12 cellular contexts compared by ENCODE assay signal in genomic region chr22:37751449-37752188, GRCh38. TPM values are rescaled to one million over a fixed set of nuclear protein-coding genes. Genes with fewer than 3 reads are reported as not detected.
DNase-seq lines count a peak whose midpoint lies in the region; ATAC-seq and TF ChIP-seq lines count a peak whose summit lies in the region.
"Had no signal": no experiment of that assay in that cellular context is flagged by ENCODE, and none has a peak within 500 bp of the region (broad histone marks: within the 10 kb centered on the region; RNA-seq: fewer than 3 reads in every experiment).

No MANE protein-coding gene starts in this region.

- no peaks in the 10 kb centered on the region for H3K9me3 ChIP-seq in HEK293 (ENCODE audit: control insufficient read depth, insufficient read depth, low read depth, low read length)
- H3K9me3 ChIP-seq in lower lobe of right lung = no peaks in the 10 kb centered on the region
- H3K9me3 ChIP-seq in spleen = no peaks in the 10 kb centered on the region

- 56 to 81% (median 76%) methylated on average over 6 to 11 of the region's 11 CpGs for WGBS in spleen, 5 donors

- intact Hi-C loops in lower lobe of right lung (cut with DNase I) (no loop called here), spleen (cut with DNase I; ENCODE audit: low total_unique reads) (no loop called here)

- DNase-seq in lower lobe of right lung (no peak), spleen (no peak), amygdala (lab: John Stamatoyannopoulos, UW) (no peak), hypothalamus (lab: John Stamatoyannopoulos, UW) (no peak), islet precursor cell (no peak)
- no peak for DNase-seq in activated CD4-positive, alpha-beta T cell treated with anti-CD3 and anti-CD28 coated beads for 4 hours
- DNase-seq: activated CD8-positive, alpha-beta T cell treated with anti-CD3 and anti-CD28 coated beads for 36 hours; CD4-positive, CD25-positive, alpha-beta regulatory T cell; Karpas-422; T-helper 1 cell had no signal

- POLR2A ChIA-PET in HEK293 (lab: Yijun Ruan, JAX) = interaction anchor here (0.6 to 2.9 kb wide), 9 partner anchors 12 to 143 kb away, joined by 3 to 8 read pairs (median 3); partner anchors contain the start of genes ANKRD54, GCAT, GGA1 and NOL12

- no peak overlapping the region for H3K4me3 ChIP-seq in HEK293 (ENCODE audit: low read depth, low read length)
- H3K4me3 ChIP-seq in lower lobe of right lung = no peak overlapping the region
- H3K4me3 ChIP-seq in spleen = no peak overlapping the region

- TF ChIP-seq CTCF in HEK293 (tag by site-specific recombination; IDR thresholded peaks at IDR 0.05) (no peak), lower lobe of right lung (IDR thresholded peaks at IDR 0.05) (no peak), spleen (IDR thresholded peaks at IDR 0.05 in 8 of 11, conservative IDR thresholded peaks at IDR 0.05 in 3 of 11) (no peak)

- no peak for TF ChIP-seq POLR2A in spleen (IDR thresholded peaks at IDR 0.05)

- ATAC-seq in lower lobe of right lung = no peak
- ATAC-seq: activated CD8-positive, alpha-beta T cell treated with anti-CD3 and anti-CD28 coated beads for 36 hours had no signal

- H3K36me3 ChIP-seq in HEK293 (ENCODE audit: control insufficient read depth in 2 of 2, insufficient read depth in 1 of 2, low read length in 2 of 2) = peaks cover 0 to 43% of the 10 kb centered on the region in 2 experiments; a peak in 2 of 3 replicates
- peaks cover 30% of the 10 kb centered on the region for H3K36me3 ChIP-seq in lower lobe of right lung
- H3K36me3 ChIP-seq in spleen = peaks cover 0 to 59% (median 25%) of the 10 kb centered on the region in 6 donors

- peak overlapping the region; percentile 24; the same call in 1 of the 2 replicates for H3K27ac ChIP-seq in HEK293 (ENCODE audit: extremely low read depth, low read depth, low read length)
- peak overlapping the region; percentile 89 for H3K27ac ChIP-seq in cingulate gyrus (ENCODE audit: low read depth, low read length)
- peak overlapping the region; percentile 94 for H3K27ac ChIP-seq in lower lobe of right lung
- H3K27ac ChIP-seq in spleen = peak overlapping the region; percentile 46 to 98 (median 94)

- CTCF ChIA-PET in HEK293 (lab: Yijun Ruan, JAX) = interaction anchor here (0.6 to 0.8 kb wide), 2 partner anchors 16 to 31 kb away, joined by 3 to 4 read pairs; no protein-coding TSS in a partner anchor

- H3K4me1 ChIP-seq in HEK293 (ENCODE audit: control insufficient read depth, insufficient read depth, low read length) = peaks cover 6% of the 10 kb centered on the region; the same call in 1 of the 2 replicates
- H3K4me1 ChIP-seq in lower lobe of right lung = peaks cover 80% of the 10 kb centered on the region
- peaks cover 44 to 100% (median 77%) of the 10 kb centered on the region in 6 donors for H3K4me1 ChIP-seq in spleen

- H3K27me3 ChIP-seq in lower lobe of right lung (ENCODE audit: low read depth) (no peaks in the 10 kb centered on the region), spleen (replicated peaks in 1 of 7) (no peaks in the 10 kb centered on the region)

TF ChIP-seq in HEK293, 187 proteins besides CTCF, POLR2A, EP300 and RAD21:
- no peak for TF ChIP-seq ZNF654 (tag by site-specific recombination; IDR thresholded peaks at IDR 0.05; ENCODE audit: low read depth)
- TF ChIP-seq GLIS1 (tag by site-specific recombination; IDR thresholded peaks at IDR 0.05) = 0 out of 2 replicates have a peak, but pooled peaks have one; percentile 20
- no peak for TF ChIP-seq ZNF707 (tag by site-specific recombination; IDR thresholded peaks at IDR 0.05)
- no peak for TF ChIP-seq IKZF3 (tag by site-specific recombination; IDR thresholded peaks at IDR 0.05)
- TF ChIP-seq HOXA7 (CRISPR knock-in tag; IDR thresholded peaks at IDR 0.05; ENCODE audit: borderline replicate concordance) = no peak

RNA-seq across cellular contexts. Expression of gene TRIOBP, which starts 54.8 kb away (rescaled TPM):
- total RNA-seq in lower lobe of right lung (78.8 TPM), spleen (100 to 1,000 TPM in 5 of 7 donors, 10 to 100 TPM in 2; 69.9 to 151 (median 106) TPM)
- 10 to 100 TPM; 24.6 to 62.0 (median 34.2) TPM for polyA plus RNA-seq in spleen

RNA-seq across cellular contexts. Expression of gene GCAT, which starts 56.1 kb away (rescaled TPM):
- total RNA-seq in lower lobe of right lung = 7.1 TPM
- total RNA-seq in spleen = 1 to 10 TPM in 5 of 7 donors, under 1 TPM in 1, not detected in 1; 0.94 to 2.2 (median 1.7) TPM
- polyA plus RNA-seq in spleen = 1 to 10 TPM; 1.7 to 3.9 (median 1.9) TPM

Comparison
In these comparisons a context has a peak if more than half of its experiments do, and no peak if none do; other contexts are left out.
1. H3K27ac ChIP-seq: peak in every context shown above with its lines; median percentile 94 in spleen; 94 in lower lobe of right lung; 89 in cingulate gyrus; 24 in HEK293.